Comparison of ENCODE assay signal across 26 cellular contexts in genomic region chr3:132273043-132273442, GRCh38. TPM values are rescaled to one million over a fixed set of nuclear protein-coding genes. Genes with fewer than 3 reads are reported as not detected.
"Had no signal": no experiment of that assay in that cellular context is flagged by ENCODE, and none has a peak within 500 bp of the region (broad histone marks: within the 10 kb centered on the region; RNA-seq: fewer than 3 reads in every experiment).

No MANE protein-coding gene starts in this region.

- H3K36me3 ChIP-seq: adrenal gland, breast epithelium, MG63 had no signal

- H3K4me3 Mint-ChIP-seq: activated CD8-positive, alpha-beta T cell treated with anti-CD3 and anti-CD28 coated beads, Interleukin-2, amount 10 ng/mL, durations not matched to agents 7 days and 5 days; activated naive CD8-positive, alpha-beta T cell treated with anti-CD3 and anti-CD28 coated beads, Interleukin-2, amount 10 ng/mL, durations not matched to agents 7 days and 5 days; T-cell had no signal

- H3K36me3 Mint-ChIP-seq: activated naive CD8-positive, alpha-beta T cell treated with anti-CD3 and anti-CD28 coated beads, Interleukin-2, amount 10 ng/mL, durations not matched to agents 7 days and 5 days; T-cell had no signal

- H3K27ac ChIP-seq: adrenal gland, breast epithelium, SK-N-MC had no signal

- H3K4me3 ChIP-seq: adrenal gland, breast epithelium, MG63, SK-N-MC had no signal

- H3K27ac Mint-ChIP-seq: activated CD8-positive, alpha-beta T cell treated with anti-CD3 and anti-CD28 coated beads, Interleukin-2, amount 10 ng/mL, durations not matched to agents 7 days and 5 days; activated naive CD8-positive, alpha-beta T cell treated with anti-CD3 and anti-CD28 coated beads, Interleukin-2, amount 10 ng/mL, durations not matched to agents 7 days and 5 days; T-cell had no signal

- H3K4me1 Mint-ChIP-seq: activated naive CD8-positive, alpha-beta T cell treated with anti-CD3 and anti-CD28 coated beads, Interleukin-2, amount 10 ng/mL, durations not matched to agents 7 days and 5 days; T-cell had no signal

- H3K9me3 ChIP-seq: breast epithelium, MG63 had no signal

- H3K27me3 ChIP-seq: adrenal gland, breast epithelium, MG63 had no signal

- ATAC-seq: activated CD4-positive, CD25-positive, alpha-beta regulatory T cell treated with anti-CD3 and anti-CD28 coated beads, Interleukin-2, amount 50 U/mL, for 24 hours; activated CD8-positive, alpha-beta T cell treated with anti-CD3 and anti-CD28 coated beads, Interleukin-2, amount 10 ng/mL, durations not matched to agents 7 days and 5 days; Right ventricle myocardium inferior; T-cell had no signal

- DNase-seq: activated CD4-positive, alpha-beta T cell treated with anti-CD3 and anti-CD28 coated beads for 4 hours; activated CD8-positive, alpha-beta memory T cell treated with anti-CD3 and anti-CD28 coated beads, Interleukin-2, amount 50 U/mL, for 48 hours; activated CD8-positive, alpha-beta T cell treated with anti-CD3 and anti-CD28 coated beads, Interleukin-2, amount 10 ng/mL, durations not matched to agents 7 days and 5 days; activated naive CD4-positive, alpha-beta T cell treated with anti-CD3 and anti-CD28 coated beads, Interleukin-2, amount 50 U/mL, for 16 hours; activated naive CD8-positive, alpha-beta T cell treated with anti-CD3 and anti-CD28 coated beads, Interleukin-2, amount 10 ng/mL, durations not matched to agents 7 days and 5 days; activated T-cell treated with anti-CD3 and anti-CD28 coated beads, Interleukin-2, amount 50 U/mL, for 1 hour; adrenal gland; aorta; caudate nucleus; MG63; MV-4-11; NCI-H1092 treated with DMSO at 0.1 percent for 48 hours; NCI-H1417 treated with DMSO at 0.1 percent for 48 hours; NCI-H1694; NCI-H2029; NCI-H2171; NCI-H2227 treated with DMSO at 0.1 percent for 48 hours; NCI-H446 treated with DMSO at 0.1 percent for 48 hours; NCI-H526 treated with DMSO at 0.1 percent for 48 hours; NCI-H82; T-cell had no signal

- H3K4me1 ChIP-seq: adrenal gland, breast epithelium had no signal

RNA-seq across cellular contexts. Expression of gene ACP3, which starts 44.2 kb away (rescaled TPM):
- total RNA-seq: activated CD8-positive, alpha-beta T cell treated with anti-CD3 and anti-CD28 coated beads, Interleukin-2, amount 10 ng/mL, durations not matched to agents 7 days and 5 days; activated naive CD8-positive, alpha-beta T cell treated with anti-CD3 and anti-CD28 coated beads, Interleukin-2, amount 10 ng/mL, durations not matched to agents 7 days and 5 days; T-cell; T-helper 2 cell treated with Interferon-gamma antibody and Interleukin-4, amounts not matched to agents 100 ng/mL and 5 ng/mL, for 36 hours had no signal
